In genomic region chr3:113485161-113485609, GRCh38 we compare ENCODE assay signal across 1 cellular context.
A peak's percentile ranks its signal among the peaks of the same experiment; 100 is the strongest.
TF ChIP-seq lines count a peak whose summit lies in the region.

No MANE protein-coding gene starts in this region.

TF ChIP-seq in HepG2, 621 proteins besides CTCF, POLR2A, EP300 and RAD21 (continued from another document):
- TF ChIP-seq KIAA2018 (CRISPR knock-in tag; IDR thresholded peaks at IDR 0.05; ENCODE audit: borderline replicate concordance) (no peak), ELF4 (CRISPR knock-in tag; IDR thresholded peaks at IDR 0.05; ENCODE audit: borderline replicate concordance) (no peak), ELF3 (CRISPR knock-in tag; IDR thresholded peaks at IDR 0.05) (peak; percentile 82), ZNF773 (CRISPR knock-in tag; IDR thresholded peaks at IDR 0.05; ENCODE audit: borderline replicate concordance) (no peak), ZNF331 (CRISPR knock-in tag; IDR thresholded peaks at IDR 0.05) (0 out of 2 replicates have a peak, but pooled peaks have one; percentile 17), IRF2 (CRISPR knock-in tag; IDR thresholded peaks at IDR 0.05) (no peak), POGZ (CRISPR knock-in tag; IDR thresholded peaks at IDR 0.05) (peak; percentile 57), YEATS2 (CRISPR knock-in tag; IDR thresholded peaks at IDR 0.05; ENCODE audit: borderline replicate concordance) (0 out of 2 replicates have a peak, but pooled peaks have one; percentile 28), ZNF781 (CRISPR knock-in tag; IDR thresholded peaks at IDR 0.05; ENCODE audit: borderline replicate concordance, not compliant biosample characterization) (no peak), DMTF1 (CRISPR knock-in tag; IDR thresholded peaks at IDR 0.05) (no peak), RBM39 (IDR thresholded peaks at IDR 0.05; ENCODE audit: low read depth, low read length, poor library complexity, severe bottlenecking) (no peak), ELF1 (CRISPR knock-in tag; IDR thresholded peaks at IDR 0.05) (peak; percentile 58), ZNF75D (CRISPR knock-in tag; IDR thresholded peaks at IDR 0.05; ENCODE audit: borderline replicate concordance) (no peak), ZSCAN21 (CRISPR knock-in tag; IDR thresholded peaks at IDR 0.05; ENCODE audit: borderline replicate concordance) (no peak), FOXA3 (CRISPR knock-in tag; IDR thresholded peaks at IDR 0.05) (peak; percentile 71), FOXA1 (IDR thresholded peaks at IDR 0.05) (no peak), FOXA1 (CRISPR knock-in tag; IDR thresholded peaks at IDR 0.05) (peak; percentile 84), SP4 (CRISPR knock-in tag; IDR thresholded peaks at IDR 0.05) (no peak), SNRNP70 (IDR thresholded peaks at IDR 0.05; ENCODE audit: low read depth, low read length) (no peak), TFDP2 (CRISPR knock-in tag; IDR thresholded peaks at IDR 0.05) (no peak), YY1 (IDR thresholded peaks at IDR 0.05; ENCODE audit: insufficient read depth, insufficient replicate concordance, low read depth, low read length) (peak; percentile 38), ZNF432 (CRISPR knock-in tag; IDR thresholded peaks at IDR 0.05; ENCODE audit: borderline replicate concordance) (no peak), ARNT2 (CRISPR knock-in tag; IDR thresholded peaks at IDR 0.05; ENCODE audit: low read depth) (no peak), ZNF282 (IDR thresholded peaks at IDR 0.05; ENCODE audit: partially characterized antibody) (no peak), ZBED4 (CRISPR knock-in tag; IDR thresholded peaks at IDR 0.05; ENCODE audit: borderline replicate concordance) (no peak), ZMYM4 (CRISPR knock-in tag; IDR thresholded peaks at IDR 0.05) (0 out of 2 replicates have a peak, but pooled peaks have one; percentile 30), ZNF350 (CRISPR knock-in tag; IDR thresholded peaks at IDR 0.05; ENCODE audit: borderline replicate concordance, low read depth) (no peak)
